29 cellular contexts compared by ENCODE assay signal in genomic region chrX:135741192-135741715, GRCh38. TPM values are rescaled to one million over a fixed set of nuclear protein-coding genes. Genes with fewer than 3 reads are reported as not detected.
"Had no signal": no experiment of that assay in that cellular context is flagged by ENCODE, and none has a peak within 500 bp of the region (broad histone marks: within the 10 kb centered on the region; RNA-seq: fewer than 3 reads in every experiment).

No MANE protein-coding gene starts in this region.

- H3K4me1 ChIP-seq: gastrocnemius medialis, pancreas, sigmoid colon, stomach, thyroid gland, vagina had no signal

- DNase-seq: effector CD8-positive, alpha-beta T cell; foreskin fibroblast; gastrocnemius medialis; natural killer cell; occipital lobe; sigmoid colon; stimulated activated naive CD4-positive, alpha-beta T cell treated with Interleukin-2 at 50 U/mL for 16 hours; thyroid gland had no signal

- H3K9me3 Mint-ChIP-seq: dendritic cell treated with granulocyte-macrophage colony-stimulating factor and Interleukin-4, amounts not matched to agents 40 ng/mL and 50 ng/mL, for 4 days; memory B cell; natural killer cell; stimulated activated effector memory CD8-positive, alpha-beta T cell treated with anti-CD3 and anti-CD28 coated beads, Interleukin-12 subunit alpha, Interleukin-12 subunit beta, amount 100 ng/mL, for 72 hours had no signal

- ATAC-seq: gastrocnemius medialis, left lobe of liver had no signal

- H3K9me3 ChIP-seq: gastrocnemius medialis, pancreas, sigmoid colon, stomach, thyroid gland, vagina had no signal

- FAIRE-seq: keratinocyte, pancreas had no signal

- H3K27me3 ChIP-seq: gastrocnemius medialis, sigmoid colon, stomach, thyroid gland, vagina had no signal

- H3K4me3 Mint-ChIP-seq: endodermal cell; natural killer cell; stimulated activated effector memory CD8-positive, alpha-beta T cell treated with anti-CD3 and anti-CD28 coated beads, Interleukin-12 subunit alpha, Interleukin-12 subunit beta, amount 100 ng/mL, for 72 hours had no signal

- H3K27ac ChIP-seq: epithelial cell of prostate, gastrocnemius medialis, pancreas, sigmoid colon, stomach, thyroid gland, vagina had no signal

- H3K36me3 ChIP-seq: gastrocnemius medialis, pancreas, sigmoid colon, stomach, thyroid gland, vagina had no signal

- H3K4me3 ChIP-seq: gastrocnemius medialis, lung, pancreas, sigmoid colon, stomach, thyroid gland, vagina had no signal

- H3K36me3 Mint-ChIP-seq: memory B cell; natural killer cell; stimulated activated effector memory CD8-positive, alpha-beta T cell treated with anti-CD3 and anti-CD28 coated beads, Interleukin-12 subunit alpha, Interleukin-12 subunit beta, amount 100 ng/mL, for 72 hours had no signal

- H3K4me1 Mint-ChIP-seq: endodermal cell; natural killer cell; stimulated activated effector memory CD8-positive, alpha-beta T cell treated with anti-CD3 and anti-CD28 coated beads, Interleukin-12 subunit alpha, Interleukin-12 subunit beta, amount 100 ng/mL, for 72 hours had no signal

- H3K27me3 Mint-ChIP-seq: memory B cell, progenitor cell of endocrine pancreas had no signal

- H3K27ac Mint-ChIP-seq: dendritic cell treated with granulocyte-macrophage colony-stimulating factor and Interleukin-4, amounts not matched to agents 40 ng/mL and 50 ng/mL, for 4 days; endodermal cell; memory B cell; natural killer cell; progenitor cell of endocrine pancreas; stimulated activated effector memory CD8-positive, alpha-beta T cell treated with anti-CD3 and anti-CD28 coated beads, Interleukin-12 subunit alpha, Interleukin-12 subunit beta, amount 100 ng/mL, for 72 hours had no signal

RNA-seq across cellular contexts. Expression of gene CT45A3, which starts 26.7 kb away (rescaled TPM):
- total RNA-seq: endodermal cell, esophagus mucosa, gastrocnemius medialis, glomerular endothelial cell, left lobe of liver, liver, mononuclear cell, natural killer cell, occipital lobe, pancreas, progenitor cell of endocrine pancreas, sigmoid colon, skeletal muscle tissue, stomach, subcutaneous adipose tissue, temporal lobe, thyroid gland, ureter, vagina had no signal
- polyA plus RNA-seq: keratinocyte, liver, lung, neural cell, pancreas, sigmoid colon, stomach had no signal

RNA-seq across cellular contexts. Expression of gene CT45A1, which starts 27.8 kb away (rescaled TPM):
- total RNA-seq: endodermal cell, esophagus mucosa, gastrocnemius medialis, glomerular endothelial cell, left lobe of liver, liver, lung, mononuclear cell, natural killer cell, occipital lobe, pancreas, progenitor cell of endocrine pancreas, sigmoid colon, skeletal muscle tissue, stomach, subcutaneous adipose tissue, temporal lobe, thyroid gland, ureter, vagina had no signal
- polyA plus RNA-seq: keratinocyte, liver, lung, neural cell, pancreas, sigmoid colon, stomach had no signal

RNA-seq across cellular contexts. Expression of gene CT45A5, which starts 44.0 kb away (rescaled TPM):
- total RNA-seq: endodermal cell, esophagus mucosa, gastrocnemius medialis, glomerular endothelial cell, left lobe of liver, liver, mononuclear cell, natural killer cell, occipital lobe, pancreas, progenitor cell of endocrine pancreas, sigmoid colon, skeletal muscle tissue, stomach, subcutaneous adipose tissue, temporal lobe, thyroid gland, ureter, vagina had no signal
- polyA plus RNA-seq: keratinocyte, liver, lung, neural cell, pancreas, sigmoid colon, stomach had no signal
